ENCODE assay signal across 8 cellular contexts in the genomic region with DNA sequence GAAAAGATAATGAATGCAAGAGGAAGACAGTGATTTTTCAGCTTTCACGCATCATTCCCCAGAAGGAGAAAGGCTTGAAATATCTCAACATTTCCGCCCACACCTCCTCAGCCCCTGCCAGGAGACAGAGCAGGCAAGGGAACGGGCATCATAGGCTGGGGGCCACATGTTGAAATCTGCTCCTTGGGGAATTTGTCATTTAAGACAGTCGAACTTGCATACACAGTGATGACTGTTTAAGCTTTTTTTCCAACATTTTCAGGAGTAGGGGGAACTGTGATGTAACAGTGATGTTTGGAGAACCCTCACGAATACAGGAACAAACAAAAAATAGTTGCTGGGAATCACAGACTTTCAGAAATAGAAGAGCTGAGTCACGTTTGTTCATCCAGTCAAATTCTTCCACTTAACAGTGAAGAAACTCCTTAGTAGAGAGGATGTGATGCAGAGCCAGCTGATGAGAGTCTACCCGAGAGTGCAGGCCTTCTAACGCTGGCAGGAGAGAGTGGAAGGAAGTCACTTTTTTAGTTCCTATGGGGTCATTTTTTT.
A peak's percentile ranks its signal among the peaks of the same experiment; 100 is the strongest.
DNase-seq lines count a peak whose midpoint lies in the region; ATAC-seq and TF ChIP-seq lines count a peak whose summit lies in the region.

No MANE protein-coding gene starts in this region.

- H3K27ac Mint-ChIP-seq in Calu3 (ENCODE audit: unreplicated experiment) (peak overlapping the region; percentile 70), progenitor cell of endocrine pancreas (peak overlapping the region; percentile 44)
- no peak overlapping the region for H3K27ac Mint-ChIP-seq in activated CD8-positive, alpha-beta T cell treated with anti-CD3 and anti-CD28 coated beads, Interleukin-2, amount 10 ng/mL, durations not matched to agents 7 days and 5 days

- ATAC-seq in SK-N-SH treated with all-trans-retinoic acid at 6 μM for 48 hours: peak; percentile 96
- ATAC-seq in activated CD8-positive, alpha-beta T cell treated with anti-CD3 and anti-CD28 coated beads, Interleukin-2, amount 10 ng/mL, durations not matched to agents 7 days and 5 days: no peak

- CTCF ChIA-PET in Calu3 (lab: Charles Lee): interaction anchor here (0.7 kb wide), 1 partner anchor 154 kb away, joined by 3 read pairs; no protein-coding TSS in a partner anchor
- CTCF ChIA-PET in activated CD8-positive, alpha-beta T cell treated with anti-CD3 and anti-CD28 coated beads, Interleukin-2, amount 10 ng/mL, durations not matched to agents 7 days and 5 days (lab: Charles Lee): no interaction called here

- intact Hi-C loops in Calu3 (cut with micrococcal nuclease; ENCODE audit: unreplicated experiment): no loop called here

- no peak overlapping the region for H3K4me3 ChIP-seq in fibroblast of villous mesenchyme (ENCODE audit: low read depth, low read length)

- H3K9me3 Mint-ChIP-seq in Calu3 (ENCODE audit: low read depth, unreplicated experiment): no peaks in the 10 kb centered on the region
- no peaks in the 10 kb centered on the region for H3K9me3 Mint-ChIP-seq in progenitor cell of endocrine pancreas (ENCODE audit: low read depth)
- H3K9me3 Mint-ChIP-seq in activated CD8-positive, alpha-beta T cell treated with anti-CD3 and anti-CD28 coated beads, Interleukin-2, amount 10 ng/mL, durations not matched to agents 7 days and 5 days (ENCODE audit: insufficient read depth): no peaks in the 10 kb centered on the region

- TF ChIP-seq CTCF in Calu3 (IDR thresholded peaks at IDR 0.05; ENCODE audit: unreplicated experiment) (no peak), fibroblast of villous mesenchyme (IDR thresholded peaks at IDR 0.05; ENCODE audit: insufficient read depth, low read depth, low read length) (no peak), progenitor cell of endocrine pancreas (IDR thresholded peaks at IDR 0.05; ENCODE audit: unreplicated experiment) (no peak)

- H3K4me3 Mint-ChIP-seq in Calu3 (ENCODE audit: low read depth, unreplicated experiment): no peak overlapping the region
- no peak overlapping the region for H3K4me3 Mint-ChIP-seq in progenitor cell of endocrine pancreas (ENCODE audit: low read depth)
- H3K4me3 Mint-ChIP-seq in activated CD8-positive, alpha-beta T cell treated with anti-CD3 and anti-CD28 coated beads, Interleukin-2, amount 10 ng/mL, durations not matched to agents 7 days and 5 days: no peak overlapping the region

- BruUV-seq in Calu3 (replicated peaks; lab: Mats Ljungman, UMichigan): no TSS peak

- peaks cover 58% of the 10 kb centered on the region for H3K36me3 Mint-ChIP-seq in Calu3 (ENCODE audit: insufficient read depth, unreplicated experiment)
- peaks cover 28% of the 10 kb centered on the region for H3K36me3 Mint-ChIP-seq in progenitor cell of endocrine pancreas (ENCODE audit: insufficient read depth)
- no peaks in the 10 kb centered on the region for H3K36me3 Mint-ChIP-seq in activated CD8-positive, alpha-beta T cell treated with anti-CD3 and anti-CD28 coated beads, Interleukin-2, amount 10 ng/mL, durations not matched to agents 7 days and 5 days (ENCODE audit: low read depth)

- H3K4me1 Mint-ChIP-seq in Calu3 (ENCODE audit: low read depth, unreplicated experiment) (no peaks in the 10 kb centered on the region), progenitor cell of endocrine pancreas (ENCODE audit: low read depth) (peaks cover 7% of the 10 kb centered on the region)
- H3K4me1 Mint-ChIP-seq in activated CD8-positive, alpha-beta T cell treated with anti-CD3 and anti-CD28 coated beads, Interleukin-2, amount 10 ng/mL, durations not matched to agents 7 days and 5 days (ENCODE audit: low read depth): no peaks in the 10 kb centered on the region

- H3K27me3 Mint-ChIP-seq in Calu3 (ENCODE audit: unreplicated experiment) (no peaks in the 10 kb centered on the region), progenitor cell of endocrine pancreas (no peaks in the 10 kb centered on the region)
- no peaks in the 10 kb centered on the region for H3K27me3 Mint-ChIP-seq in activated CD8-positive, alpha-beta T cell treated with anti-CD3 and anti-CD28 coated beads, Interleukin-2, amount 10 ng/mL, durations not matched to agents 7 days and 5 days (ENCODE audit: low read depth)

- POLR2A ChIA-PET in activated CD8-positive, alpha-beta T cell treated with anti-CD3 and anti-CD28 coated beads, Interleukin-2, amount 10 ng/mL, durations not matched to agents 7 days and 5 days (lab: Charles Lee): no interaction called here

- DNase-seq in Calu3 (no peak), fibroblast of villous mesenchyme (ENCODE audit: low read depth) (peak; percentile 95), progenitor cell of endocrine pancreas (ENCODE audit: low spot score, unreplicated experiment) (no peak), HuH-7.5 (ENCODE audit: low spot score) (no peak), cerebellar cortex (ENCODE audit: low spot score) (no peak)
- DNase-seq in activated naive CD4-positive, alpha-beta T cell (lab: John Stamatoyannopoulos, UW): no peak
- DNase-seq in activated CD8-positive, alpha-beta T cell treated with anti-CD3 and anti-CD28 coated beads, Interleukin-2, amount 10 ng/mL, durations not matched to agents 7 days and 5 days: no peak

TF ChIP-seq in SK-N-SH treated with all-trans-retinoic acid at 6 μM for 48 hours, 23 proteins besides CTCF, POLR2A, EP300 and RAD21:
- TF ChIP-seq RARB (CRISPR knock-in tag; IDR thresholded peaks at IDR 0.05) (no peak), ARNTL (CRISPR knock-in tag; IDR thresholded peaks at IDR 0.05; ENCODE audit: borderline replicate concordance, low read depth) (no peak)
